In genomic region chr3:5006755-5007202, GRCh38 we compare ENCODE assay signal across 9 cellular contexts. TPM values are rescaled to one million over a fixed set of nuclear protein-coding genes. Genes with fewer than 3 reads are reported as not detected.
DNase-seq lines count a peak whose midpoint lies in the region; ATAC-seq and FAIRE-seq lines count a peak whose summit lies in the region.
"Had no signal": no experiment of that assay in that cellular context is flagged by ENCODE, and none has a peak within 500 bp of the region (broad histone marks: within the 10 kb centered on the region; RNA-seq: fewer than 3 reads in every experiment).

No MANE protein-coding gene starts in this region.

- DNase-seq in T-helper 2 cell, result peak in 4 of 5 experiments; percentile 44 to 92 (median 66)
- DNase-seq in dermis blood vessel endothelial cell, result peak; percentile 40
- peak; percentile 79 to 85 for DNase-seq in stimulated activated CD8-positive, alpha-beta memory T cell treated with anti-CD3 and anti-CD28 coated beads, Interleukin-15, amount 100 ng/mL, for 48 hours (ENCODE audit: low read depth in 2 of 2)
- no peak for DNase-seq in frontal cortex (ENCODE audit: low spot score in 2 of 2)
- DNase-seq in H7, result no peak
- no peak for DNase-seq in KBM-7

- in situ Hi-C loops in KBM-7 (cut with MboI; ENCODE audit: low pct_unique_long_range_greater_than_20kb, low sequenced_read_pairs), result no loop called here

- no peaks in the 10 kb centered on the region for H3K36me3 ChIP-seq in H7 (replicated peaks; ENCODE audit: control insufficient read depth, insufficient read depth, low read length)

- FAIRE-seq in frontal cortex (lab: Jason Lieb, UNC), result no peak
- FAIRE-seq: endothelial cell of umbilical vein had no signal

- H3K4me3 ChIP-seq in H7 (ENCODE audit: insufficient read depth, low read depth, low read length), result no peak overlapping the region

- no peaks in the 10 kb centered on the region for H3K27me3 ChIP-seq in H7 (ENCODE audit: control insufficient read depth, insufficient read depth, low read length)

- peak; percentile 66 for ATAC-seq in GM18511 (IDR thresholded peaks at IDR 0.05; ENCODE audit: unreplicated experiment)
- peak; percentile 75 for ATAC-seq in HG02623 (IDR thresholded peaks at IDR 0.05; ENCODE audit: unreplicated experiment)

RNA-seq across cellular contexts. Expression of gene BHLHE40, which starts 27.5 kb away (rescaled TPM):
- 7.5 and 16.0 TPM in 2 replicates for total RNA-seq in dermis blood vessel endothelial cell
- total RNA-seq in frontal cortex, result 2.9 TPM
- total RNA-seq in H7 (2014; rRNA removed; shearing (Covaris generic)), result 6.7 and 7.4 TPM in 2 replicates

Comparison
In these comparisons a context has a peak if more than half of its experiments do, and no peak if none do; other contexts are left out.
1. DNase-seq: peak in T-helper 2 cell (4 of 5), dermis blood vessel endothelial cell (single experiment) and stimulated activated CD8-positive, alpha-beta memory T cell treated with anti-CD3 and anti-CD28 coated beads, Interleukin-15, amount 100 ng/mL, for 48 hours (2 of 2); none in frontal cortex (0 of 2), H7 (single experiment) and KBM-7 (single experiment).